8 cellular contexts compared by ENCODE assay signal in the genomic region with DNA sequence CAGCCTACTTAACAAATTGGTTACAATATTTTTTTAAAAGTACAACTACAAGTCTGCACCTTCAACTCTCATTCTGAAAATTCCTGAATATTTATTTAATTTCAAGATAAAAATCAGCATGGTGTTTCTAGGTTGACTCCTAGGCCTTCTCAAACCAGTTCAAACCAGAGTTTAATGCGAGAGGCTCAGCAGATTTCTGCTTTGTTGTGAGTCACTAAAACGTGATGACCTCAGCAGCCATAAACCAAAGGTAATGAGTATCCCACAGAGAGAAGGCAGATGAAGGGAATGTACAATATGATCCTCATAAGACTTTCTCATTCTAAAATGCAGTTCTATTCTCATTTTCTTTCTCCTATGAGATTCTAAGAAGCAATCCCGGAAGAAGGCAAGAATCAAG. TPM values are rescaled to one million over a fixed set of nuclear protein-coding genes. Genes with fewer than 3 reads are reported as not detected.
A peak's percentile ranks its signal among the peaks of the same experiment; 100 is the strongest.
DNase-seq lines count a peak whose midpoint lies in the region; ATAC-seq, FAIRE-seq and TF ChIP-seq lines count a peak whose summit lies in the region.

No MANE protein-coding gene starts in this region.

- no peak for ATAC-seq in central memory CD8-positive, alpha-beta T cell (replicated peaks; ENCODE audit: extremely low read depth, poor library complexity, severe bottlenecking)
- ATAC-seq in HG02642 (IDR thresholded peaks at IDR 0.05; ENCODE audit: poor library complexity, unreplicated experiment): no peak

- FAIRE-seq in RCC 7860 (lab: Jason Lieb, UNC) (peak; percentile 89), frontal cortex (lab: Jason Lieb, UNC) (no peak)

- H3K27me3 Mint-ChIP-seq in central memory CD8-positive, alpha-beta T cell: no peaks in the 10 kb centered on the region

- peaks cover 27% of the 10 kb centered on the region for H3K36me3 Mint-ChIP-seq in central memory CD8-positive, alpha-beta T cell (ENCODE audit: insufficient read depth)

- DNase-seq in AG10803 (ENCODE audit: low read depth) (peak; percentile 80), HAP-1 (ENCODE audit: low spot score in 2 of 2) (peak; percentile 58 to 72), RCC 7860 (ENCODE audit: low spot score) (peak; percentile 79), frontal cortex (ENCODE audit: low spot score in 2 of 2) (no peak), germinal center (ENCODE audit: low spot score) (no peak)
- DNase-seq in central memory CD8-positive, alpha-beta T cell (ENCODE audit: low spot score in 2 of 2): no peak

- H3K4me1 ChIP-seq in HAP-1: peaks cover 6% of the 10 kb centered on the region
- H3K4me1 ChIP-seq in mucosa of rectum (ENCODE audit: control insufficient read depth in 2 of 2, insufficient read depth in 2 of 2, low read length in 2 of 2): peaks cover 19 to 25% of the 10 kb centered on the region in 2 donors

- H3K4me3 Mint-ChIP-seq in central memory CD8-positive, alpha-beta T cell: peak overlapping the region; percentile 88

- in situ Hi-C loops in HAP-1 (cut with MboI; ENCODE audit: low sequenced_read_pairs): loop anchor here (5.0 kb wide), 1 partner anchor 72 kb away; a partner anchor contains a TSS

- peaks cover 31% of the 10 kb centered on the region for H3K4me1 Mint-ChIP-seq in central memory CD8-positive, alpha-beta T cell

- peak overlapping the region; percentile 81 to 83 for H3K27ac ChIP-seq in mucosa of rectum (ENCODE audit: low read depth in 2 of 2, low read length in 2 of 2)

- H3K27me3 ChIP-seq in HAP-1 (ENCODE audit: low read depth) (no peaks in the 10 kb centered on the region), mucosa of rectum (ENCODE audit: control insufficient read depth in 2 of 2, insufficient read depth in 2 of 2, low read length in 2 of 2) (no peaks in the 10 kb centered on the region)

- peak overlapping the region; percentile 78 to 89 for H3K9ac ChIP-seq in mucosa of rectum (ENCODE audit: low read depth in 1 of 2, low read length in 2 of 2)

- H3K36me3 ChIP-seq in HAP-1 (replicated peaks) (peaks cover 44% of the 10 kb centered on the region), mucosa of rectum (ENCODE audit: control insufficient read depth in 2 of 2, insufficient read depth in 2 of 2, low read length in 2 of 2) (peaks cover 16 to 24% of the 10 kb centered on the region in 2 donors)

- H3K4me3 ChIP-seq in AG10803 (ENCODE audit: low read length) (peak overlapping the region; percentile 92), HAP-1 (peak overlapping the region; percentile 81), mucosa of rectum (ENCODE audit: low read length in 2 of 2) (peak overlapping the region; percentile 76 to 83)

- no peaks in the 10 kb centered on the region for H3K9me3 ChIP-seq in HAP-1
- no peaks in the 10 kb centered on the region for H3K9me3 ChIP-seq in mucosa of rectum (ENCODE audit: control insufficient read depth in 2 of 2, low read length in 2 of 2)

- TF ChIP-seq CTCF in AG10803 (conservative IDR thresholded peaks at IDR 0.05; ENCODE audit: low read length): no peak

- peak overlapping the region; percentile 75 for H3K27ac Mint-ChIP-seq in central memory CD8-positive, alpha-beta T cell (ENCODE audit: low read depth)

- H3K9me3 Mint-ChIP-seq in central memory CD8-positive, alpha-beta T cell: no peaks in the 10 kb centered on the region

RNA-seq across cellular contexts. Expression of a gene that starts 1.5 kb away (rescaled TPM):
- 21.2 TPM for total RNA-seq in frontal cortex

RNA-seq across cellular contexts. Expression of a gene that starts 15.1 kb away (rescaled TPM):
- total RNA-seq in frontal cortex: not detected

Comparison
In these comparisons a context has a peak if more than half of its experiments do, and no peak if none do; other contexts are left out.
1. DNase-seq: peak in AG10803 (single experiment), HAP-1 (2 of 2) and RCC 7860 (single experiment); none in central memory CD8-positive, alpha-beta T cell (0 of 2), frontal cortex (0 of 2) and germinal center (single experiment).
2. Peak in every context shown above with its lines, with median percentiles within 50 percentile points of each other: H3K4me3 ChIP-seq.